In genomic region chr19:50750010-50750409, GRCh38 we compare ENCODE assay signal across 1 cellular context.
TF ChIP-seq lines count a peak whose summit lies in the region.

No MANE protein-coding gene starts in this region.

TF ChIP-seq in K562, 482 proteins besides CTCF, POLR2A, EP300 and RAD21 (continued from another document):
- no peak for TF ChIP-seq ARID3A (IDR thresholded peaks at IDR 0.05; ENCODE audit: borderline replicate concordance, low read depth, low read length)
- no peak for TF ChIP-seq ZNF584 (CRISPR knock-in tag; IDR thresholded peaks at IDR 0.05; ENCODE audit: low read depth)
- TF ChIP-seq KHSRP (IDR thresholded peaks at IDR 0.05): no peak
- TF ChIP-seq GTF2B (IDR thresholded peaks at IDR 0.05; ENCODE audit: extremely low read depth, insufficient read length): no peak
- no peak for TF ChIP-seq USF1 (CRISPR knock-in tag; IDR thresholded peaks at IDR 0.05)
- TF ChIP-seq SMAD4 (CRISPR knock-in tag; conservative IDR thresholded peaks at IDR 0.05): no peak
- TF ChIP-seq ZNF830 (CRISPR knock-in tag; IDR thresholded peaks at IDR 0.05): no peak
- no peak for TF ChIP-seq NCOA6 (IDR thresholded peaks at IDR 0.05)
- TF ChIP-seq DMBX1 (CRISPR knock-in tag; IDR thresholded peaks at IDR 0.05; ENCODE audit: borderline replicate concordance): no peak
- TF ChIP-seq CREB5 (CRISPR knock-in tag; IDR thresholded peaks at IDR 0.05): no peak
- TF ChIP-seq RFX5 (IDR thresholded peaks at IDR 0.05; ENCODE audit: low read depth, low read length): no peak
- TF ChIP-seq TCF3 (CRISPR knock-in tag; IDR thresholded peaks at IDR 0.05): no peak
- TF ChIP-seq RBM14 (IDR thresholded peaks at IDR 0.05; ENCODE audit: borderline replicate concordance, insufficient read depth, low read depth, low read length): no peak
- no peak for TF ChIP-seq FOXJ3 (CRISPR knock-in tag; IDR thresholded peaks at IDR 0.05)
- TF ChIP-seq GABPB2 (CRISPR knock-in tag; conservative IDR thresholded peaks at IDR 0.05): no peak
- TF ChIP-seq CREB3 (tag; conservative IDR thresholded peaks at IDR 0.05; ENCODE audit: low read depth): no peak
- no peak for TF ChIP-seq SAFB (IDR thresholded peaks at IDR 0.05; ENCODE audit: borderline replicate concordance, low read depth, low read length)
- no peak for TF ChIP-seq SNRNP70 (optimal IDR thresholded peaks at IDR 0.05; ENCODE audit: low read depth, low read length)
